Comparison of ENCODE assay signal across 11 cellular contexts in the genomic region with DNA sequence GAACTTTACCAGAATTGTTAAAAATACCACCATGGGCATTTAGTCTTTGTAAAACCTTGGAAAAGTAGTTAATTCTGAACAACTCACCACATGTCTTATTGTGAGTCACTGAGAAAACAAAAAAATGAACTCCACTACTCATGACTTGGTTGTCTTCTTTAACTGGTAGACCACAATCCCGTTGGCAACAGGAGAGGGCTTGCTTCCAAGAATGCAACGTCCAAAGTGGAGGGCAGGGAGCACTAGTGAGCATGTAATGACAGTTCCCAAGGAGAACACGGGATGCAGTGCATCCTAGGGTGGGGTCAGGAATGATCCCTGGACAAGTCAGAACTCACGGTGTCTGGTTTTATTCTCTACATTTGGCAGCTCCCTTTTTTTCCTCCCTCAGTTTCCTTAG. TPM values are rescaled to one million over a fixed set of nuclear protein-coding genes. Genes with fewer than 3 reads are reported as not detected.
DNase-seq lines count a peak whose midpoint lies in the region; ATAC-seq and TF ChIP-seq lines count a peak whose summit lies in the region.
"Had no signal": no experiment of that assay in that cellular context is flagged by ENCODE, and none has a peak within 500 bp of the region (broad histone marks: within the 10 kb centered on the region; RNA-seq: fewer than 3 reads in every experiment).

No MANE protein-coding gene starts in this region.

- no peaks in the 10 kb centered on the region for H3K9me3 ChIP-seq in body of pancreas
- no peaks in the 10 kb centered on the region for H3K9me3 ChIP-seq in colonic mucosa
- H3K9me3 ChIP-seq: gastrocnemius medialis had no signal

- H3K27ac ChIP-seq in body of pancreas (no peak overlapping the region), colonic mucosa (no peak overlapping the region)
- H3K27ac ChIP-seq: gastrocnemius medialis had no signal

- no peak overlapping the region for H3K9ac ChIP-seq in colonic mucosa (ENCODE audit: low read depth in 2 of 2, low read length in 2 of 2)

- no peaks in the 10 kb centered on the region for H3K36me3 ChIP-seq in body of pancreas (replicated peaks in 1 of 2; ENCODE audit: insufficient read depth in 1 of 2, low read depth in 2 of 2)
- H3K36me3 ChIP-seq in colonic mucosa: no peaks in the 10 kb centered on the region
- H3K36me3 ChIP-seq: gastrocnemius medialis had no signal

- TF ChIP-seq CTCF in body of pancreas (IDR thresholded peaks at IDR 0.05): no peak
- TF ChIP-seq CTCF in colonic mucosa (IDR thresholded peaks at IDR 0.05): no peak

- no peak for ATAC-seq in body of pancreas
- ATAC-seq in GM19452 (IDR thresholded peaks at IDR 0.05; ENCODE audit: unreplicated experiment): no peak
- ATAC-seq in HG03039 (IDR thresholded peaks at IDR 0.05; ENCODE audit: unreplicated experiment): no peak
- ATAC-seq: gastrocnemius medialis had no signal

- no peaks in the 10 kb centered on the region for H3K27me3 ChIP-seq in body of pancreas
- no peaks in the 10 kb centered on the region for H3K27me3 ChIP-seq in colonic mucosa
- H3K27me3 ChIP-seq: gastrocnemius medialis had no signal

- peaks cover 4% of the 10 kb centered on the region for H3K4me1 ChIP-seq in body of pancreas
- no peaks in the 10 kb centered on the region for H3K4me1 ChIP-seq in colonic mucosa
- H3K4me1 ChIP-seq: gastrocnemius medialis had no signal

- DNase-seq in AG08395 (ENCODE audit: low spot score): peak; percentile 88
- DNase-seq in HS-5 (ENCODE audit: low read depth): peak; percentile 74
- DNase-seq in body of pancreas: peak; percentile 10 to 17 (median 16)
- DNase-seq in kidney tubule cell (ENCODE audit: low spot score): peak; percentile 91
- DNase-seq in NCI-H1092 (lab: John Stamatoyannopoulos, UW): no peak
- DNase-seq in colonic mucosa: no peak
- DNase-seq: gastrocnemius medialis, NCI-H2171, retina had no signal

- H3K4me3 ChIP-seq in body of pancreas (no peak overlapping the region), colonic mucosa (no peak overlapping the region)
- H3K4me3 ChIP-seq: gastrocnemius medialis had no signal

- WGBS in body of pancreas, 2 donors: 3 to 10% methylated on average over 4 of the region's 4 CpGs

- no peak for TF ChIP-seq POLR2A in body of pancreas (IDR thresholded peaks at IDR 0.05)

- intact Hi-C loops in body of pancreas (cut with DNase I) (no loop called here), colonic mucosa (cut with DNase I) (no loop called here)

RNA-seq across cellular contexts. Expression of gene HMCN1, which starts 15.2 kb away (rescaled TPM):
- total RNA-seq in body of pancreas: 1 to 10 TPM; 2.1 to 2.3 TPM
- total RNA-seq in colonic mucosa: 1 to 10 TPM; 1.3 to 3.7 TPM

Comparison
In these comparisons a context has a peak if more than half of its experiments do, and no peak if none do; other contexts are left out.
1. DNase-seq: peak in AG08395 (single experiment), HS-5 (single experiment), body of pancreas (4 of 4) and kidney tubule cell (single experiment); none in NCI-H1092 (single experiment) and colonic mucosa (single experiment).